ENCODE assay signal across 8 cellular contexts in genomic region chr1:234125283-234125682, GRCh38.
DNase-seq lines count a peak whose midpoint lies in the region; ATAC-seq, FAIRE-seq and TF ChIP-seq lines count a peak whose summit lies in the region.

No MANE protein-coding gene starts in this region.

- H3K14ac ChIP-seq in H1 (ENCODE audit: insufficient read length), result no peak overlapping the region

- H3K9me2 ChIP-seq in PC-3 (replicated peaks; ENCODE audit: low read length), result no peaks in the 10 kb centered on the region

- BruUV-seq in PC-3 (replicated peaks; lab: Mats Ljungman, UMichigan), result no TSS peak

- no peak overlapping the region for H2BK15ac ChIP-seq in H1 (ENCODE audit: low read length)

- peak; percentile 81 for TF ChIP-seq CTCF in PC-3 (conservative IDR thresholded peaks at IDR 0.05; ENCODE audit: low read depth, low read length)
- peak; percentile 79 to 94 (median 89) for TF ChIP-seq CTCF in H1 (IDR thresholded peaks at IDR 0.05; ENCODE audit: control extremely low read depth in 1 of 3, insufficient read depth in 1 of 3, low read depth in 1 of 3, low read length in 3 of 3)
- no peak for TF ChIP-seq CTCF in gastroesophageal sphincter (IDR thresholded peaks at IDR 0.05)

- H3K4me2 ChIP-seq in PC-3 (ENCODE audit: low read length) (no peak overlapping the region), H1 (ENCODE audit: insufficient read depth in 1 of 2, low read depth in 2 of 2, low read length in 2 of 2) (peak overlapping the region in 1 of 2 experiments; percentile 16; a peak in 2 of 4 replicates)

- H2AK5ac ChIP-seq in H1 (ENCODE audit: low read depth, low read length), result no peak overlapping the region

- no peaks in the 10 kb centered on the region for H3K23me2 ChIP-seq in H1 (ENCODE audit: low read depth, low read length)

- FAIRE-seq in H1 (lab: Jason Lieb, UNC), result peak; percentile 85

- H3K9ac ChIP-seq in PC-3 (ENCODE audit: low read length), result no peak overlapping the region
- no peak overlapping the region for H3K9ac ChIP-seq in H1 (replicated peaks in 1 of 4; ENCODE audit: extremely low read depth in 1 of 4, low read depth in 3 of 4, low read length in 3 of 4)

- DNase-seq in DMS114 treated with DMSO at 0.1 percent for 48 hours (lab: John Stamatoyannopoulos, UW; ENCODE audit: unreplicated experiment) (peak; percentile 26), HEK293T (ENCODE audit: extremely low spot score) (peak; percentile 84), PC-3 (peak; percentile 53), H1 (ENCODE audit: low read depth in 1 of 2, low spot score in 2 of 2) (peak; percentile 56 to 82), NCI-H2227 treated with DMSO at 0.1 percent for 48 hours (lab: John Stamatoyannopoulos, UW) (no peak), DMS79 treated with DMSO at 0.1 percent for 48 hours (lab: John Stamatoyannopoulos, UW) (no peak)
- DNase-seq in stimulated activated CD4-positive, alpha-beta T cell treated with anti-CD3 and anti-CD28 coated beads, Interleukin-4, amount 100 ng/mL, for 1 hour, result peak; percentile 37

- 24% methylated on average over 11 of the region's 11 CpGs; no CpG with 5 or more reads in 1 of the 2 experiments for WGBS in H1 (ENCODE audit: extremely low coverage in 1 of 2, insufficient coverage in 1 of 2, insufficient read length in 1 of 2, insufficient replicate concordance in 2 of 2, low coverage in 1 of 2, low lambda C conversion rate in 2 of 2, missing lambda C conversion rate in 1 of 2), 2 experiments
- WGBS in gastroesophageal sphincter (ENCODE audit: low coverage in 1 of 2), 2 donors, result 3 to 8% methylated on average over 9 to 10 of the region's 11 CpGs

- no peak overlapping the region for H3K18ac ChIP-seq in H1 (ENCODE audit: extremely low read depth, low read length)

- H3K4me1 ChIP-seq in PC-3 (ENCODE audit: insufficient read depth, low read length) (no peaks in the 10 kb centered on the region), H1 (replicated peaks in 1 of 4; ENCODE audit: control insufficient read depth in 3 of 4, insufficient read depth in 4 of 4, low read length in 3 of 4) (0 out of 7 replicates have a peak, but pooled peaks cover 0 to 2% (median 0%) of the 10 kb centered on the region in 4 experiments), gastroesophageal sphincter (no peaks in the 10 kb centered on the region)

- intact Hi-C loops in PC-3 (cut with micrococcal nuclease), result no loop called here

- H3K79me2 ChIP-seq in PC-3 (ENCODE audit: low read length) (no peaks in the 10 kb centered on the region), H1 (ENCODE audit: control insufficient read depth in 1 of 2, insufficient read depth in 2 of 2, low read length in 2 of 2) (no peaks in the 10 kb centered on the region)

- TF ChIP-seq RAD21 in H1 (IDR thresholded peaks at IDR 0.05 in 1 of 2, conservative IDR thresholded peaks at IDR 0.05 in 1 of 2; ENCODE audit: low read depth in 2 of 2, low read length in 2 of 2), result peak; percentile 96 to 97

- no peak for TF ChIP-seq EP300 in H1 (IDR thresholded peaks at IDR 0.05; ENCODE audit: borderline replicate concordance in 1 of 2, low read depth in 2 of 2, low read length in 2 of 2)
- no peak for TF ChIP-seq EP300 in gastroesophageal sphincter (IDR thresholded peaks at IDR 0.05)

- no peaks in the 10 kb centered on the region for H3K27me3 ChIP-seq in PC-3 (ENCODE audit: low read length)
- no peaks in the 10 kb centered on the region for H3K27me3 ChIP-seq in H1 (replicated peaks in 1 of 4; ENCODE audit: control insufficient read depth in 3 of 4, extremely low read depth in 1 of 4, insufficient read depth in 3 of 4, low read length in 3 of 4)
- peaks cover 49% of the 10 kb centered on the region for H3K27me3 ChIP-seq in gastroesophageal sphincter

- H3K4ac ChIP-seq in H1 (replicated peaks; ENCODE audit: insufficient read length, low read depth, low read length), result no peak overlapping the region

- H3K23ac ChIP-seq in H1 (ENCODE audit: insufficient read length), result no peak overlapping the region

- no peaks in the 10 kb centered on the region for H4K20me1 ChIP-seq in PC-3 (ENCODE audit: low read length)
- H4K20me1 ChIP-seq in H1 (replicated peaks in 1 of 2; ENCODE audit: control insufficient read depth in 1 of 2, insufficient read depth in 2 of 2, low read length in 2 of 2), result no peaks in the 10 kb centered on the region

- no peak for TF ChIP-seq POLR2A in H1 (IDR thresholded peaks at IDR 0.05; ENCODE audit: control extremely low read depth in 1 of 2, low read depth in 2 of 2, low read length in 2 of 2)
- no peak for TF ChIP-seq POLR2A in gastroesophageal sphincter (IDR thresholded peaks at IDR 0.05)

- H4K91ac ChIP-seq in H1 (replicated peaks; ENCODE audit: insufficient read length, low read length), result no peak overlapping the region

- H3K27ac ChIP-seq in PC-3 (ENCODE audit: low read length) (no peak overlapping the region), H1 (ENCODE audit: low read depth, low read length) (no peak overlapping the region), gastroesophageal sphincter (no peak overlapping the region)

- H4K8ac ChIP-seq in H1 (ENCODE audit: extremely low read depth, insufficient read depth, low read length), result no peak overlapping the region

- H3K36me3 ChIP-seq in PC-3 (ENCODE audit: low read depth, low read length) (no peaks in the 10 kb centered on the region), H1 (ENCODE audit: control insufficient read depth in 2 of 4, insufficient read depth in 4 of 4, low read length in 3 of 4) (no peaks in the 10 kb centered on the region), gastroesophageal sphincter (no peaks in the 10 kb centered on the region)

- H3K4me3 ChIP-seq in PC-3 (ENCODE audit: low read length) (no peak overlapping the region), H1 (ENCODE audit: extremely low read depth in 1 of 4, insufficient read depth in 2 of 4, low read depth in 3 of 4, low read length in 4 of 4) (no peak overlapping the region), gastroesophageal sphincter (no peak overlapping the region)

- H2BK20ac ChIP-seq in H1 (ENCODE audit: low read length), result no peak overlapping the region

- H2AFZ ChIP-seq in PC-3 (ENCODE audit: low read length), result no peak overlapping the region
- 0 out of 2 replicates have a peak overlapping the region, but pooled peaks have one; percentile 43 for H2AFZ ChIP-seq in H1 (ENCODE audit: low read length)

- no peak overlapping the region for H2BK12ac ChIP-seq in H1 (ENCODE audit: low read depth, low read length)

- CTCF ChIA-PET in HEK293T (lab: Yijun Ruan, JAX), result interaction anchor here (0.5 to 3.5 kb wide), 16 partner anchors 8 to 1386 kb away, joined by 3 to 43 read pairs (median 3); partner anchors contain the start of gene COA6
- CTCF ChIA-PET in PC-3 (lab: Charles Lee), result no interaction called here
- CTCF ChIA-PET in H1 (lab: Charles Lee; ENCODE audit: partially characterized antibody), result interaction anchor here (0.6 to 4.8 kb wide), 45 partner anchors 8 to 1187 kb away, joined by 3 to 76 read pairs (median 4); no protein-coding TSS in a partner anchor

- no peak overlapping the region for H4K5ac ChIP-seq in H1 (ENCODE audit: insufficient read length, low read depth, low read length)

- no peaks in the 10 kb centered on the region for H3F3A ChIP-seq in PC-3 (ENCODE audit: low read length, unreplicated experiment)

- ATAC-seq in PC-3 (peak; percentile 53; the same call in 1 of the 2 replicates), gastroesophageal sphincter (no peak)

- no peak overlapping the region for H2BK5ac ChIP-seq in H1 (ENCODE audit: low read depth, low read length)

- H2BK120ac ChIP-seq in H1 (replicated peaks; ENCODE audit: low read depth, low read length), result no peak overlapping the region

- no peaks in the 10 kb centered on the region for H3K79me1 ChIP-seq in H1 (ENCODE audit: low read depth, low read length)

- POLR2A ChIA-PET in HEK293T (lab: Yijun Ruan, JAX) (interaction anchor here (0.5 to 1.1 kb wide), 2 partner anchors 185 to 485 kb away, joined by 3 read pairs; partner anchors contain the start of gene IRF2BP2), PC-3 (lab: Charles Lee; ENCODE audit: unreplicated experiment) (no interaction called here), H1 (lab: Charles Lee; ENCODE audit: partially characterized antibody) (interaction anchor here (1.0 kb wide), 1 partner anchor 178 kb away, joined by 3 read pairs; no protein-coding TSS in a partner anchor)

- H3K9me3 ChIP-seq in PC-3 (ENCODE audit: low read length) (no peaks in the 10 kb centered on the region), H1 (ENCODE audit: insufficient read depth in 2 of 2, low read depth in 1 of 2, low read length in 1 of 2) (no peaks in the 10 kb centered on the region), gastroesophageal sphincter (no peaks in the 10 kb centered on the region)

- no peak overlapping the region for H3K56ac ChIP-seq in H1 (replicated peaks; ENCODE audit: insufficient read length, low read depth, low read length)

TF ChIP-seq in HEK293T, 16 proteins besides CTCF, POLR2A, EP300 and RAD21:
- TF ChIP-seq ELF4 (IDR thresholded peaks at IDR 0.05), result no peak
- peak; percentile 74 for TF ChIP-seq PKNOX1 (IDR thresholded peaks at IDR 0.05)
- TF ChIP-seq BHLHE40 (IDR thresholded peaks at IDR 0.05; ENCODE audit: borderline replicate concordance), result no peak

TF ChIP-seq in H1, 55 proteins besides CTCF, POLR2A, EP300 and RAD21 (continues in another document):
- TF ChIP-seq GTF2F1 (IDR thresholded peaks at IDR 0.05; ENCODE audit: borderline replicate concordance, low read depth, low read length) (no peak), TAF7 (optimal IDR thresholded peaks at IDR 0.05; ENCODE audit: borderline replicate concordance, low read depth, low read length) (no peak), CREB1 (IDR thresholded peaks at IDR 0.05) (peak; percentile 72), KDM1A (IDR thresholded peaks at IDR 0.05; ENCODE audit: borderline replicate concordance, low read length) (no peak), EZH2 (IDR thresholded peaks at IDR 0.05; ENCODE audit: low read depth, low read length, severe bottlenecking) (no peak), BCL11A (IDR thresholded peaks at IDR 0.05; ENCODE audit: low read depth in 2 of 2, low read length in 2 of 2) (no peak)
- TF ChIP-seq, protein P1, sequence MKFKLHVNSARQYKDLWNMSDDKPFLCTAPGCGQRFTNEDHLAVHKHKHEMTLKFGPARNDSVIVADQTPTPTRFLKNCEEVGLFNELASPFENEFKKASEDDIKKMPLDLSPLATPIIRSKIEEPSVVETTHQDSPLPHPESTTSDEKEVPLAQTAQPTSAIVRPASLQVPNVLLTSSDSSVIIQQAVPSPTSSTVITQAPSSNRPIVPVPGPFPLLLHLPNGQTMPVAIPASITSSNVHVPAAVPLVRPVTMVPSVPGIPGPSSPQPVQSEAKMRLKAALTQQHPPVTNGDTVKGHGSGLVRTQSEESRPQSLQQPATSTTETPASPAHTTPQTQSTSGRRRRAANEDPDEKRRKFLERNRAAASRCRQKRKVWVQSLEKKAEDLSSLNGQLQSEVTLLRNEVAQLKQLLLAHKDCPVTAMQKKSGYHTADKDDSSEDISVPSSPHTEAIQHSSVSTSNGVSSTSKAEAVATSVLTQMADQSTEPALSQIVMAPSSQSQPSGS (IDR thresholded peaks at IDR 0.05; ENCODE audit: low read length), result no peak

Comparison
In these comparisons a context has a peak if more than half of its experiments do, and no peak if none do; other contexts are left out.
1. DNase-seq: peak in DMS114 treated with DMSO at 0.1 percent for 48 hours (single experiment), HEK293T (single experiment), PC-3 (single experiment), H1 (2 of 2) and stimulated activated CD4-positive, alpha-beta T cell treated with anti-CD3 and anti-CD28 coated beads, Interleukin-4, amount 100 ng/mL, for 1 hour (single experiment); none in NCI-H2227 treated with DMSO at 0.1 percent for 48 hours (single experiment) and DMS79 treated with DMSO at 0.1 percent for 48 hours (single experiment).
2. CTCF ChIP-seq: peak in PC-3 (single experiment) and H1 (3 of 3); none in gastroesophageal sphincter (0 of 4).